ENCODE assay signal across 1 cellular context in the genomic region with DNA sequence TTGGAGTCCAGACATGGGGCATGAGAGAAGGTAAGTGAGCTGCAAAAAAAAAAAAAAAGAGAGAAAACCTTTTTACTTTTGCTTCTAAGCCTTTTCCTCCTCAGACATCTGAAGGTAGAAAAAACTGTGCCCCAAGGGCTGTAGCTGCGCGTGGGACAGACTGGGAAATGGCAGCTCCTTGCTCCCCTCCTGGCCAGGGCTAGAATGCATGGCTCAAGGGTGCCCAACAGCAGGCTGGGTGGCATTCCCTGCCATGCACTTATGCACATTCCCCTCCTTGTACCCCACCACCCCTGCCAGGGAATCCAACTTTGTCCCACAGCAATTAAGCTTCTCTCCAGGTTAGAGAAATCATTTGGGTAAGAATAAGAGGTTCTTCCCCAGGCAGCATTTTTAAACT.
TF ChIP-seq lines count a peak whose summit lies in the region.

No MANE protein-coding gene starts in this region.

TF ChIP-seq in HEK293T, 16 proteins besides CTCF, POLR2A, EP300 and RAD21 (continued from another document):
- TF ChIP-seq SP1 (IDR thresholded peaks at IDR 0.05), result no peak
- TF ChIP-seq ELF4 (IDR thresholded peaks at IDR 0.05), result no peak
- no peak for TF ChIP-seq ARNT (IDR thresholded peaks at IDR 0.05)
- TF ChIP-seq ZNF384 (IDR thresholded peaks at IDR 0.05), result no peak
- no peak for TF ChIP-seq L3MBTL2 (conservative IDR thresholded peaks at IDR 0.05)
- no peak for TF ChIP-seq LEF1 (IDR thresholded peaks at IDR 0.05; ENCODE audit: borderline replicate concordance)
- TF ChIP-seq FOXK2 (IDR thresholded peaks at IDR 0.05), result no peak
- TF ChIP-seq CTBP1 (IDR thresholded peaks at IDR 0.05; ENCODE audit: borderline replicate concordance), result no peak
- TF ChIP-seq BHLHE40 (IDR thresholded peaks at IDR 0.05; ENCODE audit: borderline replicate concordance), result no peak
- no peak for TF ChIP-seq SUZ12 (IDR thresholded peaks at IDR 0.05)
- TF ChIP-seq, protein P1, sequence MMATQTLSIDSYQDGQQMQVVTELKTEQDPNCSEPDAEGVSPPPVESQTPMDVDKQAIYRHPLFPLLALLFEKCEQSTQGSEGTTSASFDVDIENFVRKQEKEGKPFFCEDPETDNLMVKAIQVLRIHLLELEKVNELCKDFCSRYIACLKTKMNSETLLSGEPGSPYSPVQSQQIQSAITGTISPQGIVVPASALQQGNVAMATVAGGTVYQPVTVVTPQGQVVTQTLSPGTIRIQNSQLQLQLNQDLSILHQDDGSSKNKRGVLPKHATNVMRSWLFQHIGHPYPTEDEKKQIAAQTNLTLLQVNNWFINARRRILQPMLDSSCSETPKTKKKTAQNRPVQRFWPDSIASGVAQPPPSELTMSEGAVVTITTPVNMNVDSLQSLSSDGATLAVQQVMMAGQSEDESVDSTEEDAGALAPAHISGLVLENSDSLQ (IDR thresholded peaks at IDR 0.05), result no peak
- no peak for TF ChIP-seq FOXM1 (IDR thresholded peaks at IDR 0.05; ENCODE audit: borderline replicate concordance)
TF ChIP-seq in HEK293T: peak in this region for 0.
